Comparison of ENCODE assay signal across 31 cellular contexts in genomic region chr20:25571240-25571639, GRCh38. TPM values are rescaled to one million over a fixed set of nuclear protein-coding genes. Genes with fewer than 3 reads are reported as not detected.
A peak's percentile ranks its signal among the peaks of the same experiment; 100 is the strongest.
DNase-seq lines count a peak whose midpoint lies in the region; ATAC-seq, FAIRE-seq and TF ChIP-seq lines count a peak whose summit lies in the region.
"Had no signal": no experiment of that assay in that cellular context is flagged by ENCODE, and none has a peak within 500 bp of the region (broad histone marks: within the 10 kb centered on the region; RNA-seq: fewer than 3 reads in every experiment).

No MANE protein-coding gene starts in this region.

- no peak overlapping the region for H4K5ac ChIP-seq in H9 (ENCODE audit: insufficient read length, low read depth, low read length)

- H3K79me1 ChIP-seq in H9 (ENCODE audit: insufficient read depth, low read depth, low read length, poor library complexity, severe bottlenecking), result peaks cover 7% of the 10 kb centered on the region

- no peak overlapping the region for H2AFZ ChIP-seq in H9 (ENCODE audit: low read length)
- H2AFZ ChIP-seq: neural progenitor cell had no signal

- peaks cover 2% of the 10 kb centered on the region for H4K20me1 ChIP-seq in H9 (ENCODE audit: control insufficient read depth, insufficient read depth, insufficient read length)
- H4K20me1 ChIP-seq: BLaER1 treated with 17β-estradiol and CSF1 and Interleukin-3, amounts not matched to agents 10 nM and 100 nM had no signal

- H3K79me2 ChIP-seq in H9 (ENCODE audit: insufficient read depth, low read length), result peaks cover 24% of the 10 kb centered on the region; the same call in 1 of the 2 replicates

- H3K4me2 ChIP-seq in H9 (ENCODE audit: insufficient read depth, insufficient read length, low read length), result no peak overlapping the region
- H3K4me2 ChIP-seq: BLaER1 treated with 17β-estradiol and CSF1 and Interleukin-3, amounts not matched to agents 10 nM and 100 nM; neural progenitor cell had no signal

- intact Hi-C loops in A673 (cut with micrococcal nuclease; ENCODE audit: unreplicated experiment), result no loop called here
- intact Hi-C loops in pancreas (cut with DNase I), result no loop called here

- no TSS peak for BruUV-seq in A673 (replicated peaks; lab: Mats Ljungman, UMichigan)

- H3K27me3 ChIP-seq in A673 (replicated peaks; ENCODE audit: insufficient read depth, low read depth, low read length, poor library complexity) (no peaks in the 10 kb centered on the region), H9 (ENCODE audit: insufficient read depth, low read length) (no peaks in the 10 kb centered on the region), endodermal cell (ENCODE audit: control insufficient read depth, insufficient read depth, low read length, poor library complexity, severe bottlenecking) (no peaks in the 10 kb centered on the region), pancreas (no peaks in the 10 kb centered on the region)
- H3K27me3 ChIP-seq: BLaER1 treated with 17β-estradiol and CSF1 and Interleukin-3, amounts not matched to agents 10 nM and 100 nM; esophagus muscularis mucosa; foreskin keratinocyte; heart left ventricle; neural progenitor cell; SJSA1; tibial nerve had no signal

- H3K36me3 Mint-ChIP-seq in H9 (ENCODE audit: insufficient read depth in 1 of 3, low read depth in 3 of 3), result peaks cover 29 to 37% (median 32%) of the 10 kb centered on the region in 3 experiments
- H3K36me3 Mint-ChIP-seq in endodermal cell (ENCODE audit: low read depth), result peaks cover 67% of the 10 kb centered on the region
- H3K36me3 Mint-ChIP-seq: T-cell had no signal

- POLR2A ChIA-PET in A673 (lab: Charles Lee; ENCODE audit: low non-redundant PET), result no interaction called here

- no peak overlapping the region for H3K18ac ChIP-seq in H9 (ENCODE audit: insufficient read length, low read depth, low read length)

- H3K27me3 Mint-ChIP-seq in H9 (ENCODE audit: low read depth) (no peaks in the 10 kb centered on the region), endodermal cell (ENCODE audit: insufficient read depth) (no peaks in the 10 kb centered on the region)
- H3K27me3 Mint-ChIP-seq: activated CD4-positive, alpha-beta memory T cell treated with anti-CD3 and anti-CD28 coated beads, Interleukin-2, amount 10 ng/mL, durations not matched to agents 7 days and 5 days; activated naive CD8-positive, alpha-beta T cell treated with anti-CD3 and anti-CD28 coated beads for 36 hours; stimulated activated naive CD8-positive, alpha-beta T cell treated with anti-CD3 and anti-CD28 coated beads, Interleukin-15, amount 100 ng/mL, for 72 hours had no signal

- FAIRE-seq in pancreas (lab: Jason Lieb, UNC), result no peak
- FAIRE-seq: GM18507, TTC549 had no signal

- H3K14ac ChIP-seq in H9 (ENCODE audit: insufficient read depth, low read length), result no peak overlapping the region

- peaks cover 2% of the 10 kb centered on the region for H3K23me2 ChIP-seq in H9 (ENCODE audit: insufficient read length, low read depth, low read length, poor library complexity, severe bottlenecking)

- TF ChIP-seq CTCF in A673 (conservative IDR thresholded peaks at IDR 0.05; ENCODE audit: low read depth, low read length), result no peak
- TF ChIP-seq CTCF in H9 (conservative IDR thresholded peaks at IDR 0.05), result no peak
- no peak for TF ChIP-seq CTCF in endodermal cell (conservative IDR thresholded peaks at IDR 0.05)
- TF ChIP-seq CTCF in pancreas (IDR thresholded peaks at IDR 0.05), result no peak

- no peak overlapping the region for H3K23ac ChIP-seq in H9 (ENCODE audit: insufficient read length, low read depth, low read length)

- peak in 3 of 4 donors; percentile 27 to 53 (median 47) for ATAC-seq in pancreas
- ATAC-seq: effector memory CD8-positive, alpha-beta T cell; foreskin keratinocyte; heart left ventricle; psoas muscle; stimulated activated naive CD8-positive, alpha-beta T cell treated with anti-CD3 and anti-CD28 coated beads, Interleukin-15, amount 100 ng/mL, for 72 hours; T-cell had no signal

- no CpG with 5 or more reads among the region's 2 CpGs for WGBS in H9 (ENCODE audit: extremely low coverage, insufficient read length, low lambda C conversion rate)
- 82% methylated on average over 2 of the region's 2 CpGs; no CpG with 5 or more reads in 1 of the 2 experiments for whole genome bisulfite sequencing in endodermal cell (ENCODE audit: insufficient coverage in 1 of 2, insufficient read length in 1 of 2), 2 experiments
- 36 to 38% methylated on average over 2 of the region's 2 CpGs for WGBS in pancreas, 2 donors

- H3K4ac ChIP-seq in H9 (ENCODE audit: low read depth, low read length), result no peak overlapping the region

- H3K4me1 ChIP-seq in A673 (ENCODE audit: insufficient read depth, low read length, poor library complexity, severe bottlenecking) (no peaks in the 10 kb centered on the region), H9 (ENCODE audit: insufficient read depth, low read length) (no peaks in the 10 kb centered on the region), endodermal cell (ENCODE audit: control insufficient read depth, insufficient read depth, low read length) (no peaks in the 10 kb centered on the region), pancreas (no peaks in the 10 kb centered on the region)
- H3K4me1 ChIP-seq: foreskin keratinocyte, heart left ventricle, neural progenitor cell, psoas muscle, SJSA1 had no signal

- H2BK20ac ChIP-seq in H9 (ENCODE audit: low read depth, low read length, poor library complexity, severe bottlenecking), result no peak overlapping the region

- no peak overlapping the region for H3K4me3 Mint-ChIP-seq in H9
- H3K4me3 Mint-ChIP-seq in endodermal cell, result no peak overlapping the region
- H3K4me3 Mint-ChIP-seq: activated CD4-positive, alpha-beta memory T cell treated with anti-CD3 and anti-CD28 coated beads, Interleukin-2, amount 10 ng/mL, durations not matched to agents 7 days and 5 days; activated naive CD8-positive, alpha-beta T cell treated with anti-CD3 and anti-CD28 coated beads for 36 hours; effector memory CD8-positive, alpha-beta T cell; neural progenitor cell; stimulated activated naive CD8-positive, alpha-beta T cell treated with anti-CD3 and anti-CD28 coated beads, Interleukin-15, amount 100 ng/mL, for 72 hours; T-cell had no signal

- peaks cover 26 to 44% of the 10 kb centered on the region in 2 experiments for H3K4me1 Mint-ChIP-seq in H9
- peaks cover 31% of the 10 kb centered on the region for H3K4me1 Mint-ChIP-seq in endodermal cell

- no peak overlapping the region for H2BK12ac ChIP-seq in H9 (ENCODE audit: insufficient read length, low read depth, low read length)

- H3K27ac ChIP-seq in A673 (ENCODE audit: low read depth, low read length, poor library complexity, severe bottlenecking) (peak overlapping the region; percentile 32), H9 (ENCODE audit: insufficient read length, low read depth, low read length) (no peak overlapping the region), endodermal cell (ENCODE audit: low read depth, low read length) (no peak overlapping the region), pancreas (no peak overlapping the region)
- H3K27ac ChIP-seq: BLaER1 treated with 17β-estradiol and CSF1 and Interleukin-3, amounts not matched to agents 10 nM and 100 nM; coronary artery; esophagus muscularis mucosa; foreskin keratinocyte; heart left ventricle; neural progenitor cell; psoas muscle; SJSA1; tibial nerve had no signal

- no peak overlapping the region for H3T11ph ChIP-seq in H9 (ENCODE audit: low read length)

- H2AK5ac ChIP-seq in H9 (ENCODE audit: insufficient read length, low read length), result no peak overlapping the region

- H3K27ac Mint-ChIP-seq in H9 (peak overlapping the region; percentile 80 to 95 (median 89); a peak in 6 of 7 replicates), endodermal cell (peak overlapping the region; percentile 85)
- H3K27ac Mint-ChIP-seq: activated CD4-positive, alpha-beta memory T cell treated with anti-CD3 and anti-CD28 coated beads, Interleukin-2, amount 10 ng/mL, durations not matched to agents 7 days and 5 days; activated naive CD8-positive, alpha-beta T cell treated with anti-CD3 and anti-CD28 coated beads for 36 hours; effector memory CD8-positive, alpha-beta T cell; neural progenitor cell; stimulated activated naive CD8-positive, alpha-beta T cell treated with anti-CD3 and anti-CD28 coated beads, Interleukin-15, amount 100 ng/mL, for 72 hours; T-cell had no signal

- CTCF ChIA-PET in A673 (lab: Charles Lee), result no interaction called here

- H3K36me3 ChIP-seq in A673 (ENCODE audit: insufficient read depth, low read length, poor library complexity, severe bottlenecking) (peaks cover 7% of the 10 kb centered on the region), endodermal cell (ENCODE audit: control insufficient read depth, insufficient read depth, low read length) (peaks cover 70% of the 10 kb centered on the region), pancreas (no peaks in the 10 kb centered on the region)
- H3K36me3 ChIP-seq: BLaER1 treated with 17β-estradiol and CSF1 and Interleukin-3, amounts not matched to agents 10 nM and 100 nM; esophagus muscularis mucosa; heart left ventricle; neural progenitor cell; tibial nerve had no signal

- no peak overlapping the region for H2BK15ac ChIP-seq in H9 (ENCODE audit: low read depth, low read length)

- H3K9me3 ChIP-seq in A673 (ENCODE audit: low read depth, low read length, poor library complexity, severe bottlenecking) (no peaks in the 10 kb centered on the region), H9 (ENCODE audit: control insufficient read depth, low read depth, low read length) (no peaks in the 10 kb centered on the region), endodermal cell (ENCODE audit: control insufficient read depth, low read length) (no peaks in the 10 kb centered on the region), pancreas (no peaks in the 10 kb centered on the region)
- H3K9me3 ChIP-seq: BLaER1 treated with 17β-estradiol and CSF1 and Interleukin-3, amounts not matched to agents 10 nM and 100 nM; Caco-2; esophagus muscularis mucosa; heart left ventricle; psoas muscle; SJSA1; tibial nerve had no signal

- no peak overlapping the region for H3K56ac ChIP-seq in H9 (ENCODE audit: insufficient read length, low read depth, low read length)

- no peak overlapping the region for H2BK120ac ChIP-seq in H9 (ENCODE audit: low read depth, low read length, poor library complexity, severe bottlenecking)

- H3K9ac ChIP-seq in H9 (ENCODE audit: extremely low read depth, insufficient read length, low read length) (no peak overlapping the region), endodermal cell (ENCODE audit: extremely low read depth, low read length, poor library complexity, severe bottlenecking) (no peak overlapping the region)
- H3K9ac ChIP-seq: BLaER1 treated with 17β-estradiol and CSF1 and Interleukin-3, amounts not matched to agents 10 nM and 100 nM; neural progenitor cell had no signal

- no peak overlapping the region for H4K91ac ChIP-seq in H9 (ENCODE audit: insufficient read length, low read depth, low read length)

- H3K4me3 ChIP-seq in A673 (ENCODE audit: low read depth, low read length, poor library complexity, severe bottlenecking) (no peak overlapping the region), endodermal cell (ENCODE audit: low read length) (no peak overlapping the region), pancreas (no peak overlapping the region)
- H3K4me3 ChIP-seq: BLaER1 treated with 17β-estradiol and CSF1 and Interleukin-3, amounts not matched to agents 10 nM and 100 nM; coronary artery; esophagus muscularis mucosa; heart left ventricle; neural progenitor cell; psoas muscle; SJSA1; tibial nerve had no signal

- H4K8ac ChIP-seq in H9 (replicated peaks; ENCODE audit: insufficient read length, low read depth, low read length), result no peak overlapping the region

- H3K9me3 Mint-ChIP-seq in H9, result no peaks in the 10 kb centered on the region
- no peaks in the 10 kb centered on the region for H3K9me3 Mint-ChIP-seq in endodermal cell
- H3K9me3 Mint-ChIP-seq: activated CD4-positive, alpha-beta memory T cell treated with anti-CD3 and anti-CD28 coated beads, Interleukin-2, amount 10 ng/mL, durations not matched to agents 7 days and 5 days; activated naive CD8-positive, alpha-beta T cell treated with anti-CD3 and anti-CD28 coated beads for 36 hours; effector memory CD8-positive, alpha-beta T cell; stimulated activated naive CD8-positive, alpha-beta T cell treated with anti-CD3 and anti-CD28 coated beads, Interleukin-15, amount 100 ng/mL, for 72 hours; T-cell had no signal

- DNase-seq in A673 (ENCODE audit: low spot score) (no peak), H9 (no peak), endodermal cell (no peak), pancreas (no peak), nucleus accumbens (lab: John Stamatoyannopoulos, UW) (no peak), CD1c-positive myeloid dendritic cell (ENCODE audit: extremely low spot score) (no peak), NCI-H526 (lab: John Stamatoyannopoulos, UW) (no peak)
- DNase-seq: activated CD4-positive, alpha-beta memory T cell treated with anti-CD3 and anti-CD28 coated beads, Interleukin-2, amount 10 ng/mL, durations not matched to agents 7 days and 5 days; activated CD4-positive, CD25-positive, alpha-beta regulatory T cell treated with anti-CD3 and anti-CD28 coated beads, Interleukin-2, amount 50 U/mL, for 72 hours; activated naive CD8-positive, alpha-beta T cell treated with anti-CD3 and anti-CD28 coated beads for 36 hours; aorta; effector memory CD8-positive, alpha-beta T cell; foreskin keratinocyte; heart left ventricle; kidney glomerular epithelial cell; NCI-H187; psoas muscle; RPMI8226; stimulated activated CD8-positive, alpha-beta memory T cell treated with anti-CD3 and anti-CD28 coated beads, Interleukin-4, amount 100 ng/mL, for 48 hours; stimulated activated naive CD8-positive, alpha-beta T cell treated with anti-CD3 and anti-CD28 coated beads, Interleukin-15, amount 100 ng/mL, for 72 hours; T-cell had no signal

- H2BK5ac ChIP-seq in H9 (ENCODE audit: insufficient read length, low read length), result no peak overlapping the region

RNA-seq across cellular contexts. Expression of gene NINL, which starts 14.1 kb away (rescaled TPM):
- total RNA-seq in A673 (2021), result 31.5 and 36.8 TPM in 2 replicates
- total RNA-seq in H9 (2021), result 29.2 and 34.3 TPM in 2 replicates
- total RNA-seq in endodermal cell, result 100 to 1,000 TPM in 1 of 2 donors, 10 to 100 TPM in 1; 78.5 to 101 TPM
- polyA plus RNA-seq in endodermal cell (2013, experiment 1 of 2), result 48.7 TPM
- polyA plus RNA-seq in endodermal cell (2013, experiment 2 of 2), result 43.3 TPM
- 1 to 10 TPM; 5.1 to 9.0 (median 5.5) TPM for total RNA-seq in pancreas
- polyA plus RNA-seq in pancreas, result 10 to 100 TPM; 15.5 to 19.4 TPM
- total RNA-seq: HT1080 had no signal

RNA-seq across cellular contexts. Expression of gene NANP, which starts 52.6 kb away (rescaled TPM):
- total RNA-seq in A673 (2021) (13.6 and 15.9 TPM in 2 replicates), H9 (2021) (7.0 and 7.1 TPM in 2 replicates), endodermal cell (10 to 100 TPM in 1 of 2 donors, 1 to 10 TPM in 1; 6.5 to 10.4 TPM), pancreas (1 to 10 TPM; 1.2 to 2.5 (median 1.6) TPM)
- polyA plus RNA-seq in endodermal cell (2013, experiment 1 of 2), result 5.9 TPM
- 4.6 TPM for polyA plus RNA-seq in endodermal cell (2013, experiment 2 of 2)
- 1 to 10 TPM; 1.0 to 1.8 TPM for polyA plus RNA-seq in pancreas
